ENCODE assay signal across 10 cellular contexts in genomic region chr5:170269579-170269978, GRCh38. TPM values are rescaled to one million over a fixed set of nuclear protein-coding genes. Genes with fewer than 3 reads are reported as not detected.
DNase-seq lines count a peak whose midpoint lies in the region; ATAC-seq lines count a peak whose summit lies in the region.
"Had no signal": no experiment of that assay in that cellular context is flagged by ENCODE, and none has a peak within 500 bp of the region (broad histone marks: within the 10 kb centered on the region; RNA-seq: fewer than 3 reads in every experiment).

No MANE protein-coding gene starts in this region.

- DNase-seq in Caki2 (ENCODE audit: low read depth) (peak; percentile 44), T follicular helper cell (ENCODE audit: low read depth) (peak; percentile 42), pulmonary artery endothelial cell (ENCODE audit: low read depth, low spot score) (peak; percentile 26), G401 (ENCODE audit: low spot score) (no peak)
- DNase-seq in activated naive CD8-positive, alpha-beta T cell treated with anti-CD3 and anti-CD28 coated beads for 36 hours = peak; percentile 55
- DNase-seq: DMS79 treated with DMSO at 0.1 percent for 48 hours had no signal

- H3K36me3 Mint-ChIP-seq in activated naive CD8-positive, alpha-beta T cell treated with anti-CD3 and anti-CD28 coated beads for 36 hours = peaks cover 84% of the 10 kb centered on the region

- peak overlapping the region; percentile 92 for H3K27ac Mint-ChIP-seq in activated naive CD8-positive, alpha-beta T cell treated with anti-CD3 and anti-CD28 coated beads for 36 hours

- peaks cover 85% of the 10 kb centered on the region for H3K4me1 Mint-ChIP-seq in activated naive CD8-positive, alpha-beta T cell treated with anti-CD3 and anti-CD28 coated beads for 36 hours

- H3K9me3 Mint-ChIP-seq in activated naive CD8-positive, alpha-beta T cell treated with anti-CD3 and anti-CD28 coated beads for 36 hours = no peaks in the 10 kb centered on the region

- H3K27me3 Mint-ChIP-seq in activated naive CD8-positive, alpha-beta T cell treated with anti-CD3 and anti-CD28 coated beads for 36 hours = no peaks in the 10 kb centered on the region

- in situ Hi-C loops in Caki2 (cut with HindIII; ENCODE audit: low pct_unique_long_range_greater_than_20kb, low sequenced_read_pairs) = no loop called here
- in situ Hi-C loops in G401 (cut with HindIII; ENCODE audit: low sequenced_read_pairs) = no loop called here

- H3K4me3 Mint-ChIP-seq in activated naive CD8-positive, alpha-beta T cell treated with anti-CD3 and anti-CD28 coated beads for 36 hours = peak overlapping the region; percentile 60

- ATAC-seq in GM21786 (IDR thresholded peaks at IDR 0.05; ENCODE audit: unreplicated experiment) (no peak), GM21529 (IDR thresholded peaks at IDR 0.05; ENCODE audit: unreplicated experiment) (no peak), GM21717 (IDR thresholded peaks at IDR 0.05; ENCODE audit: unreplicated experiment) (no peak)

RNA-seq across cellular contexts. Expression of gene LCP2, which starts 28.0 kb away (rescaled TPM):
- total RNA-seq in Caki2 (2014; rRNA removed; shearing (Covaris generic); ENCODE audit: low replicate concordance) = not detected in 2 replicates
- 100 to 1,000 TPM; 192 to 199 TPM for total RNA-seq in activated naive CD8-positive, alpha-beta T cell treated with anti-CD3 and anti-CD28 coated beads for 36 hours
- total RNA-seq in pulmonary artery endothelial cell = not detected in 2 replicates
- total RNA-seq in G401 (2014; rRNA removed; shearing (Covaris generic)) = not detected in 2 replicates
- total RNA-seq: osteocyte had no signal

RNA-seq across cellular contexts. Expression of gene C5orf58, which starts 36.8 kb away (rescaled TPM):
- not detected in 2 replicates for total RNA-seq in Caki2 (2014; rRNA removed; shearing (Covaris generic); ENCODE audit: low replicate concordance)
- total RNA-seq in activated naive CD8-positive, alpha-beta T cell treated with anti-CD3 and anti-CD28 coated beads for 36 hours = not detected
- not detected in 2 replicates for total RNA-seq in pulmonary artery endothelial cell
- total RNA-seq in G401 (2014; rRNA removed; shearing (Covaris generic)) = not detected in 2 replicates
- total RNA-seq: osteocyte had no signal

Comparison
In these comparisons a context has a peak if more than half of its experiments do, and no peak if none do; other contexts are left out.
1. RNA of gene LCP2, which starts 28.0 kb away (total RNA-seq): 192 to 199 TPM in activated naive CD8-positive, alpha-beta T cell treated with anti-CD3 and anti-CD28 coated beads for 36 hours; not detected in Caki2, not detected in pulmonary artery endothelial cell and not detected in G401; every median in the first group is over 100 times any median in the second.